Comparison of ENCODE assay signal across 15 cellular contexts in genomic region chr20:10604865-10605440, GRCh38.
A peak's percentile ranks its signal among the peaks of the same experiment; 100 is the strongest.
DNase-seq lines count a peak whose midpoint lies in the region; ATAC-seq and TF ChIP-seq lines count a peak whose summit lies in the region.
"Had no signal": no experiment of that assay in that cellular context is flagged by ENCODE, and none has a peak within 500 bp of the region (broad histone marks: within the 10 kb centered on the region; RNA-seq: fewer than 3 reads in every experiment).

No MANE protein-coding gene starts in this region.

- H3K36me3 Mint-ChIP-seq in endodermal cell (ENCODE audit: low read depth) = peaks cover 12% of the 10 kb centered on the region
- peaks cover 6% of the 10 kb centered on the region for H3K36me3 Mint-ChIP-seq in activated CD4-positive, alpha-beta T cell treated with anti-CD3 and anti-CD28 coated beads, Interleukin-2, amount 10 ng/mL, durations not matched to agents 24 days and 14 days (ENCODE audit: low read depth)

- 0 out of 2 replicates have a peak, but pooled peaks cover 14% of the 10 kb centered on the region for H3K79me2 ChIP-seq in PC-3 (ENCODE audit: low read length)

- H3K27me3 Mint-ChIP-seq in endodermal cell (ENCODE audit: insufficient read depth) = no peaks in the 10 kb centered on the region
- H3K27me3 Mint-ChIP-seq in activated CD4-positive, alpha-beta T cell treated with anti-CD3 and anti-CD28 coated beads, Interleukin-2, amount 10 ng/mL, durations not matched to agents 24 days and 14 days = no peaks in the 10 kb centered on the region

- H3K4me3 ChIP-seq in PC-3 (ENCODE audit: low read length) = peak overlapping the region; percentile 16; the same call in 1 of the 2 replicates
- no peak overlapping the region for H3K4me3 ChIP-seq in endodermal cell (ENCODE audit: low read length)
- no peak overlapping the region for H3K4me3 ChIP-seq in left lung
- H3K4me3 ChIP-seq: BLaER1, GM12878 had no signal

- no peaks in the 10 kb centered on the region for H3K9me3 Mint-ChIP-seq in endodermal cell
- H3K9me3 Mint-ChIP-seq in activated CD4-positive, alpha-beta T cell treated with anti-CD3 and anti-CD28 coated beads, Interleukin-2, amount 10 ng/mL, durations not matched to agents 24 days and 14 days = no peaks in the 10 kb centered on the region
- H3K9me3 Mint-ChIP-seq: stimulated activated effector memory CD8-positive, alpha-beta T cell treated with anti-CD3 and anti-CD28 coated beads, Interleukin-12 subunit alpha, Interleukin-12 subunit beta, amount 100 ng/mL, for 72 hours had no signal

- CTCF ChIA-PET in PC-3 (lab: Charles Lee) = interaction anchor here (0.6 to 1.2 kb wide), 3 partner anchors 48 to 627 kb away, joined by 3 to 4 read pairs (median 3); no protein-coding TSS in a partner anchor

- intact Hi-C loops in PC-3 (cut with micrococcal nuclease) (no loop called here), left lung (cut with DNase I) (no loop called here)
- intact Hi-C loops in activated CD4-positive, alpha-beta T cell treated with anti-CD3 and anti-CD28 coated beads, Interleukin-2, amount 10 ng/mL, durations not matched to agents 24 days and 14 days (cut with micrococcal nuclease) = no loop called here

- DNase-seq in PC-3 (no peak), endodermal cell (no peak), left lung (no peak), substantia nigra (lab: John Stamatoyannopoulos, UW) (no peak)
- DNase-seq in stimulated activated CD4-positive, alpha-beta T cell treated with anti-CD3 and anti-CD28 coated beads, Interleukin-15, amount 100 ng/mL, for 24 hours = no peak
- DNase-seq in activated CD4-positive, alpha-beta T cell treated with anti-CD3 and anti-CD28 coated beads, Interleukin-2, amount 10 ng/mL, durations not matched to agents 24 days and 14 days = no peak
- DNase-seq: activated naive CD4-positive, alpha-beta T cell treated with Interleukin-2 at 50 U/mL for 16 hours; DND-41; NCI-H446; T-helper 9 cell had no signal

- no peak overlapping the region for H2AFZ ChIP-seq in PC-3 (ENCODE audit: low read length)

- no peak for TF ChIP-seq CTCF in PC-3 (conservative IDR thresholded peaks at IDR 0.05; ENCODE audit: low read depth, low read length)
- TF ChIP-seq CTCF in endodermal cell (conservative IDR thresholded peaks at IDR 0.05) = no peak
- no peak for TF ChIP-seq CTCF in left lung (IDR thresholded peaks at IDR 0.05)

- H3K9ac ChIP-seq in PC-3 (ENCODE audit: low read length) (peak overlapping the region; percentile 86), endodermal cell (ENCODE audit: extremely low read depth, low read length, poor library complexity, severe bottlenecking) (no peak overlapping the region)
- H3K9ac ChIP-seq: BLaER1 had no signal

- peaks cover 16% of the 10 kb centered on the region for H3K36me3 ChIP-seq in PC-3 (ENCODE audit: low read depth, low read length)
- H3K36me3 ChIP-seq in endodermal cell (ENCODE audit: control insufficient read depth, insufficient read depth, low read length) = peaks cover 9% of the 10 kb centered on the region
- H3K36me3 ChIP-seq in left lung = no peaks in the 10 kb centered on the region

- peaks cover 4% of the 10 kb centered on the region for H3F3A ChIP-seq in PC-3 (ENCODE audit: low read length, unreplicated experiment)

- H3K4me2 ChIP-seq in PC-3 (ENCODE audit: low read length) = peak overlapping the region; percentile 75
- H3K4me2 ChIP-seq: BLaER1 had no signal

- POLR2A ChIA-PET in PC-3 (lab: Charles Lee; ENCODE audit: unreplicated experiment) = interaction anchor here (0.6 kb wide), 1 partner anchor 13 kb away, joined by 4 read pairs; no protein-coding TSS in a partner anchor

- WGBS in endodermal cell (ENCODE audit: insufficient coverage in 1 of 2, insufficient read length in 1 of 2), 2 experiments = 100% methylated on average over 2 of the region's 2 CpGs; no CpG with 5 or more reads in 1 of the 2 experiments

- H3K27ac Mint-ChIP-seq in endodermal cell = no peak overlapping the region
- no peak overlapping the region for H3K27ac Mint-ChIP-seq in activated CD4-positive, alpha-beta T cell treated with anti-CD3 and anti-CD28 coated beads, Interleukin-2, amount 10 ng/mL, durations not matched to agents 24 days and 14 days
- H3K27ac Mint-ChIP-seq: stimulated activated effector memory CD8-positive, alpha-beta T cell treated with anti-CD3 and anti-CD28 coated beads, Interleukin-12 subunit alpha, Interleukin-12 subunit beta, amount 100 ng/mL, for 72 hours had no signal

- H3K9me3 ChIP-seq in PC-3 (ENCODE audit: low read length) (no peaks in the 10 kb centered on the region), endodermal cell (ENCODE audit: control insufficient read depth, low read length) (no peaks in the 10 kb centered on the region), left lung (no peaks in the 10 kb centered on the region)
- H3K9me3 ChIP-seq: BLaER1 had no signal

- no TSS peak for BruUV-seq in PC-3 (replicated peaks; lab: Mats Ljungman, UMichigan)

- no peaks in the 10 kb centered on the region for H3K9me2 ChIP-seq in PC-3 (replicated peaks; ENCODE audit: low read length)

- ATAC-seq in PC-3 (peak; percentile 13), left lung (no peak), HG02623 (IDR thresholded peaks at IDR 0.05; ENCODE audit: unreplicated experiment) (no peak), HG03442 (IDR thresholded peaks at IDR 0.05; ENCODE audit: unreplicated experiment) (no peak)
- ATAC-seq: GM12878; stimulated activated effector memory CD8-positive, alpha-beta T cell treated with anti-CD3 and anti-CD28 coated beads, Interleukin-12 subunit alpha, Interleukin-12 subunit beta, amount 100 ng/mL, for 72 hours had no signal

- H3K4me1 ChIP-seq in PC-3 (ENCODE audit: insufficient read depth, low read length) = peaks cover 37% of the 10 kb centered on the region
- H3K4me1 ChIP-seq in endodermal cell (ENCODE audit: control insufficient read depth, insufficient read depth, low read length) = no peaks in the 10 kb centered on the region
- peaks cover 7 to 15% of the 10 kb centered on the region in 2 donors for H3K4me1 ChIP-seq in left lung

- no peaks in the 10 kb centered on the region for H3K27me3 ChIP-seq in PC-3 (ENCODE audit: low read length)
- H3K27me3 ChIP-seq in endodermal cell (ENCODE audit: control insufficient read depth, insufficient read depth, low read length, poor library complexity, severe bottlenecking) = no peaks in the 10 kb centered on the region
- no peaks in the 10 kb centered on the region for H3K27me3 ChIP-seq in left lung
- H3K27me3 ChIP-seq: BLaER1 had no signal

- H3K4me1 Mint-ChIP-seq in endodermal cell = no peaks in the 10 kb centered on the region
- H3K4me1 Mint-ChIP-seq in activated CD4-positive, alpha-beta T cell treated with anti-CD3 and anti-CD28 coated beads, Interleukin-2, amount 10 ng/mL, durations not matched to agents 24 days and 14 days = peaks cover 13% of the 10 kb centered on the region

- H3K4me3 Mint-ChIP-seq in endodermal cell = no peak overlapping the region
- no peak overlapping the region for H3K4me3 Mint-ChIP-seq in activated CD4-positive, alpha-beta T cell treated with anti-CD3 and anti-CD28 coated beads, Interleukin-2, amount 10 ng/mL, durations not matched to agents 24 days and 14 days
- H3K4me3 Mint-ChIP-seq: stimulated activated effector memory CD8-positive, alpha-beta T cell treated with anti-CD3 and anti-CD28 coated beads, Interleukin-12 subunit alpha, Interleukin-12 subunit beta, amount 100 ng/mL, for 72 hours had no signal

- H3K27ac ChIP-seq in PC-3 (ENCODE audit: low read length) (peak overlapping the region; percentile 97), endodermal cell (ENCODE audit: low read depth, low read length) (peak overlapping the region; percentile 74), left lung (peak overlapping the region; percentile 55 to 67), substantia nigra (ENCODE audit: low read depth, low read length, poor library complexity, severe bottlenecking) (peak overlapping the region; percentile 56)
- H3K27ac ChIP-seq: BLaER1 had no signal

- H4K20me1 ChIP-seq in PC-3 (ENCODE audit: low read length) = no peaks in the 10 kb centered on the region
- H4K20me1 ChIP-seq: BLaER1 had no signal
